ENCODE assay signal across 8 cellular contexts in genomic region chr6:132798820-132799538, GRCh38. TPM values are rescaled to one million over a fixed set of nuclear protein-coding genes. Genes with fewer than 3 reads are reported as not detected.
A peak's percentile ranks its signal among the peaks of the same experiment; 100 is the strongest.
DNase-seq lines count a peak whose midpoint lies in the region; ATAC-seq and TF ChIP-seq lines count a peak whose summit lies in the region.

No MANE protein-coding gene starts in this region.

- H3K27me3 ChIP-seq in neutrophil = peaks cover 24% of the 10 kb centered on the region

- no peak overlapping the region for H3K27ac ChIP-seq in RWPE1
- H3K27ac ChIP-seq in neutrophil = no peak overlapping the region

- H3K9me3 ChIP-seq in neutrophil = no peaks in the 10 kb centered on the region

- TF ChIP-seq CTCF in RWPE1 (conservative IDR thresholded peaks at IDR 0.05; ENCODE audit: low read depth) (peak; percentile 89), neutrophil (IDR thresholded peaks at IDR 0.05) (peak; percentile 70)

- CTCF ChIA-PET in RWPE1 (lab: Yijun Ruan, JAX) = interaction anchor here (0.6 to 1.7 kb wide), 16 partner anchors 9 to 590 kb away, joined by 3 to 9 read pairs (median 3); partner anchors contain the start of gene STX7

- DNase-seq in EH (ENCODE audit: low read depth) (peak; percentile 53), HuH-7 (ENCODE audit: low spot score) (peak; percentile 70), RWPE1 (ENCODE audit: low spot score) (peak; percentile 66), globus pallidus (ENCODE audit: low spot score) (peak; percentile 54), ureter (ENCODE audit: low spot score) (peak; percentile 83)
- DNase-seq in activated gamma-delta T cell treated with anti-CD3 and anti-CD28 coated beads, Interleukin-2, amount 50 U/mL, for 16 hours (ENCODE audit: low read depth) = peak; percentile 46

- ATAC-seq in GM21576 (IDR thresholded peaks at IDR 0.05; ENCODE audit: unreplicated experiment) = peak; percentile 85

- H3K4me3 ChIP-seq in neutrophil (ENCODE audit: low read depth in 1 of 2, low read length in 1 of 2) = peak overlapping the region; percentile 55 to 66

- POLR2A ChIA-PET in RWPE1 (lab: Yijun Ruan, JAX; ENCODE audit: low non-redundant PET) = no interaction called here

- peaks cover 8 to 12% of the 10 kb centered on the region in 2 experiments for H3K4me1 ChIP-seq in neutrophil (ENCODE audit: control insufficient read depth in 1 of 2, insufficient read depth in 1 of 2, low read depth in 1 of 2, low read length in 1 of 2)

- no peaks in the 10 kb centered on the region for H3K36me3 ChIP-seq in neutrophil

RNA-seq across cellular contexts. Expression of gene SLC18B1, which starts 0.5 kb away (rescaled TPM):
- 12.8 TPM for total RNA-seq in ureter

RNA-seq across cellular contexts. Expression of gene RPS12, which starts 15.4 kb away (rescaled TPM):
- total RNA-seq in ureter = 1,065 TPM

RNA-seq across cellular contexts. Expression of gene VNN2, which starts 41.3 kb away (rescaled TPM):
- 2.2 TPM for total RNA-seq in ureter
